ENCODE assay signal across 1 cellular context in genomic region chr16:87379312-87379752, GRCh38.
A peak's percentile ranks its signal among the peaks of the same experiment; 100 is the strongest.
TF ChIP-seq lines count a peak whose summit lies in the region.
"Not testable (repeated sequence)": the region's sequence is repeated elsewhere in the genome, so short reads cannot be mapped to it uniquely, and the experiment has no call there.

No MANE protein-coding gene starts in this region.

TF ChIP-seq in HepG2, 621 proteins besides CTCF, POLR2A, EP300 and RAD21 (continued from another document and continues in another):
- TF ChIP-seq ARID4A (CRISPR knock-in tag; IDR thresholded peaks at IDR 0.05; ENCODE audit: borderline replicate concordance): peak; percentile 72; the same call in 1 of the 2 replicates
- TF ChIP-seq BHLHE40 (IDR thresholded peaks at IDR 0.05; ENCODE audit: low read length): peak; percentile 76; the same call in 1 of the 2 replicates
- TF ChIP-seq, protein P1, sequence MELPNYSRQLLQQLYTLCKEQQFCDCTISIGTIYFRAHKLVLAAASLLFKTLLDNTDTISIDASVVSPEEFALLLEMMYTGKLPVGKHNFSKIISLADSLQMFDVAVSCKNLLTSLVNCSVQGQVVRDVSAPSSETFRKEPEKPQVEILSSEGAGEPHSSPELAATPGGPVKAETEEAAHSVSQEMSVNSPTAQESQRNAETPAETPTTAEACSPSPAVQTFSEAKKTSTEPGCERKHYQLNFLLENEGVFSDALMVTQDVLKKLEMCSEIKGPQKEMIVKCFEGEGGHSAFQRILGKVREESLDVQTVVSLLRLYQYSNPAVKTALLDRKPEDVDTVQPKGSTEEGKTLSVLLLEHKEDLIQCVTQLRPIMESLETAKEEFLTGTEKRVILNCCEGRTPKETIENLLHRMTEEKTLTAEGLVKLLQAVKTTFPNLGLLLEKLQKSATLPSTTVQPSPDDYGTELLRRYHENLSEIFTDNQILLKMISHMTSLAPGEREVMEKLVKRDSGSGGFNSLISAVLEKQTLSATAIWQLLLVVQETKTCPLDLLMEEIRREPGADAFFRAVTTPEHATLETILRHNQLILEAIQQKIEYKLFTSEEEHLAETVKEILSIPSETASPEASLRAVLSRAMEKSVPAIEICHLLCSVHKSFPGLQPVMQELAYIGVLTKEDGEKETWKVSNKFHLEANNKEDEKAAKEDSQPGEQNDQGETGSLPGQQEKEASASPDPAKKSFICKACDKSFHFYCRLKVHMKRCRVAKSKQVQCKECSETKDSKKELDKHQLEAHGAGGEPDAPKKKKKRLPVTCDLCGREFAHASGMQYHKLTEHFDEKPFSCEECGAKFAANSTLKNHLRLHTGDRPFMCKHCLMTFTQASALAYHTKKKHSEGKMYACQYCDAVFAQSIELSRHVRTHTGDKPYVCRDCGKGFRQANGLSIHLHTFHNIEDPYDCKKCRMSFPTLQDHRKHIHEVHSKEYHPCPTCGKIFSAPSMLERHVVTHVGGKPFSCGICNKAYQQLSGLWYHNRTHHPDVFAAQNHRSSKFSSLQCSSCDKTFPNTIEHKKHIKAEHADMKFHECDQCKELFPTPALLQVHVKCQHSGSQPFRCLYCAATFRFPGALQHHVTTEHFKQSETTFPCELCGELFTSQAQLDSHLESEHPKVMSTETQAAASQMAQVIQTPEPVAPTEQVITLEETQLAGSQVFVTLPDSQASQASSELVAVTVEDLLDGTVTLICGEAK (IDR thresholded peaks at IDR 0.05): not testable (repeated sequence)
- TF ChIP-seq, protein P1 (CRISPR knock-in tag; IDR thresholded peaks at IDR 0.05): peak; percentile 91
- peak; percentile 49; the same call in 1 of the 2 replicates for TF ChIP-seq FOXP1 (IDR thresholded peaks at IDR 0.05)
- peak; percentile 95 for TF ChIP-seq FOXP1 (CRISPR knock-in tag; IDR thresholded peaks at IDR 0.05)
- TF ChIP-seq ZC3H13 (CRISPR knock-in tag; IDR thresholded peaks at IDR 0.05): 0 out of 2 replicates have a peak, but pooled peaks have one; percentile 14
- peak; percentile 52; the same call in 1 of the 2 replicates for TF ChIP-seq ZBTB10 (CRISPR knock-in tag; IDR thresholded peaks at IDR 0.05; ENCODE audit: borderline replicate concordance)
- TF ChIP-seq NCOA2 (CRISPR knock-in tag; IDR thresholded peaks at IDR 0.05): peak; percentile 78
- TF ChIP-seq ZNF777 (CRISPR knock-in tag; IDR thresholded peaks at IDR 0.05): 0 out of 2 replicates have a peak, but pooled peaks have one; percentile 25
- TF ChIP-seq, protein P2, sequence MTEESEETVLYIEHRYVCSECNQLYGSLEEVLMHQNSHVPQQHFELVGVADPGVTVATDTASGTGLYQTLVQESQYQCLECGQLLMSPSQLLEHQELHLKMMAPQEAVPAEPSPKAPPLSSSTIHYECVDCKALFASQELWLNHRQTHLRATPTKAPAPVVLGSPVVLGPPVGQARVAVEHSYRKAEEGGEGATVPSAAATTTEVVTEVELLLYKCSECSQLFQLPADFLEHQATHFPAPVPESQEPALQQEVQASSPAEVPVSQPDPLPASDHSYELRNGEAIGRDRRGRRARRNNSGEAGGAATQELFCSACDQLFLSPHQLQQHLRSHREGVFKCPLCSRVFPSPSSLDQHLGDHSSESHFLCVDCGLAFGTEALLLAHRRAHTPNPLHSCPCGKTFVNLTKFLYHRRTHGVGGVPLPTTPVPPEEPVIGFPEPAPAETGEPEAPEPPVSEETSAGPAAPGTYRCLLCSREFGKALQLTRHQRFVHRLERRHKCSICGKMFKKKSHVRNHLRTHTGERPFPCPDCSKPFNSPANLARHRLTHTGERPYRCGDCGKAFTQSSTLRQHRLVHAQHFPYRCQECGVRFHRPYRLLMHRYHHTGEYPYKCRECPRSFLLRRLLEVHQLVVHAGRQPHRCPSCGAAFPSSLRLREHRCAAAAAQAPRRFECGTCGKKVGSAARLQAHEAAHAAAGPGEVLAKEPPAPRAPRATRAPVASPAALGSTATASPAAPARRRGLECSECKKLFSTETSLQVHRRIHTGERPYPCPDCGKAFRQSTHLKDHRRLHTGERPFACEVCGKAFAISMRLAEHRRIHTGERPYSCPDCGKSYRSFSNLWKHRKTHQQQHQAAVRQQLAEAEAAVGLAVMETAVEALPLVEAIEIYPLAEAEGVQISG (CRISPR knock-in tag; IDR thresholded peaks at IDR 0.05): 0 out of 2 replicates have a peak, but pooled peaks have one; percentile 20
- peak; percentile 90 for TF ChIP-seq NR2F6 (IDR thresholded peaks at IDR 0.05)
- TF ChIP-seq NR2F6 (CRISPR knock-in tag; IDR thresholded peaks at IDR 0.05): peak; percentile 94
- peak; percentile 42; the same call in 1 of the 2 replicates for TF ChIP-seq ZFP90 (CRISPR knock-in tag; IDR thresholded peaks at IDR 0.05; ENCODE audit: borderline replicate concordance)
- TF ChIP-seq POLR2AphosphoS5 (IDR thresholded peaks at IDR 0.05; ENCODE audit: low read depth, low read length): 0 out of 2 replicates have a peak, but pooled peaks have one; percentile 18
- 0 out of 4 replicates have a peak, but pooled peaks of 1 of the 2 experiments have one; percentile 18 for TF ChIP-seq KLF16 (CRISPR knock-in tag; IDR thresholded peaks at IDR 0.05)
- TF ChIP-seq POLR2G (IDR thresholded peaks at IDR 0.05; ENCODE audit: low read depth, low read length): peak; percentile 62
- TF ChIP-seq ZNF335 (CRISPR knock-in tag; IDR thresholded peaks at IDR 0.05): 0 out of 2 replicates have a peak, but pooled peaks have one; percentile 50
- TF ChIP-seq MED1 (CRISPR knock-in tag; IDR thresholded peaks at IDR 0.05): peak; percentile 75
- TF ChIP-seq PHF5A (CRISPR knock-in tag; IDR thresholded peaks at IDR 0.05; ENCODE audit: low read depth, unreplicated experiment): peak; percentile 14
- peak; percentile 69; the same call in 1 of the 2 replicates for TF ChIP-seq FOXO1 (CRISPR knock-in tag; IDR thresholded peaks at IDR 0.05)
- peak; percentile 70 for TF ChIP-seq NR2C2 (CRISPR knock-in tag; IDR thresholded peaks at IDR 0.05; ENCODE audit: borderline replicate concordance)
- peak; percentile 71 for TF ChIP-seq TBX2 (CRISPR knock-in tag; IDR thresholded peaks at IDR 0.05; ENCODE audit: borderline replicate concordance)
- peak; percentile 86; the same call in 1 of the 2 replicates for TF ChIP-seq FOXJ3 (CRISPR knock-in tag; IDR thresholded peaks at IDR 0.05; ENCODE audit: borderline replicate concordance)
- peak; percentile 57; the same call in 1 of the 2 replicates for TF ChIP-seq DMAP1 (CRISPR knock-in tag; IDR thresholded peaks at IDR 0.05)
- peak; percentile 46; the same call in 1 of the 2 replicates for TF ChIP-seq KAT8 (CRISPR knock-in tag; IDR thresholded peaks at IDR 0.05)
- 0 out of 2 replicates have a peak, but pooled peaks have one; percentile 19 for TF ChIP-seq KDM1A (CRISPR knock-in tag; IDR thresholded peaks at IDR 0.05)
- peak; percentile 50; the same call in 1 of the 2 replicates for TF ChIP-seq MEF2D (CRISPR knock-in tag; IDR thresholded peaks at IDR 0.05)
- peak; percentile 58; the same call in 1 of the 2 replicates for TF ChIP-seq MXD4 (CRISPR knock-in tag; IDR thresholded peaks at IDR 0.05)
- TF ChIP-seq, protein P3, sequence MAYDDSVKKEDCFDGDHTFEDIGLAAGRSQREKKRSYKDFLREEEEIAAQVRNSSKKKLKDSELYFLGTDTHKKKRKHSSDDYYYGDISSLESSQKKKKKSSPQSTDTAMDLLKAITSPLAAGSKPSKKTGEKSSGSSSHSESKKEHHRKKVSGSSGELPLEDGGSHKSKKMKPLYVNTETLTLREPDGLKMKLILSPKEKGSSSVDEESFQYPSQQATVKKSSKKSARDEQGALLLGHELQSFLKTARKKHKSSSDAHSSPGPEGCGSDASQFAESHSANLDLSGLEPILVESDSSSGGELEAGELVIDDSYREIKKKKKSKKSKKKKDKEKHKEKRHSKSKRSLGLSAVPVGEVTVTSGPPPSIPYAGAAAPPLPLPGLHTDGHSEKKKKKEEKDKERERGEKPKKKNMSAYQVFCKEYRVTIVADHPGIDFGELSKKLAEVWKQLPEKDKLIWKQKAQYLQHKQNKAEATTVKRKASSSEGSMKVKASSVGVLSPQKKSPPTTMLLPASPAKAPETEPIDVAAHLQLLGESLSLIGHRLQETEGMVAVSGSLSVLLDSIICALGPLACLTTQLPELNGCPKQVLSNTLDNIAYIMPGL (CRISPR knock-in tag; IDR thresholded peaks at IDR 0.05; ENCODE audit: borderline replicate concordance in 1 of 2, low read depth in 1 of 2): peak in 1 of 2 experiments; percentile 30; a peak in 1 of 4 replicates
- peak; percentile 39 for TF ChIP-seq ZNF883 (CRISPR knock-in tag; IDR thresholded peaks at IDR 0.05; ENCODE audit: not compliant biosample characterization)
- TF ChIP-seq ZNF329 (CRISPR knock-in tag; IDR thresholded peaks at IDR 0.05; ENCODE audit: low read depth): 0 out of 2 replicates have a peak, but pooled peaks have one; percentile 32
- TF ChIP-seq NCOR1 (IDR thresholded peaks at IDR 0.05; ENCODE audit: borderline replicate concordance, low read length): peak; percentile 44; the same call in 1 of the 2 replicates
- peak; percentile 64 for TF ChIP-seq SALL1 (CRISPR knock-in tag; IDR thresholded peaks at IDR 0.05)
- TF ChIP-seq HOXA5 (CRISPR knock-in tag; IDR thresholded peaks at IDR 0.05): peak; percentile 78; the same call in 1 of the 2 replicates
- TF ChIP-seq SSRP1 (CRISPR knock-in tag; IDR thresholded peaks at IDR 0.05): peak; percentile 24; the same call in 1 of the 2 replicates
- peak; percentile 56 for TF ChIP-seq ZEB1 (IDR thresholded peaks at IDR 0.05; ENCODE audit: insufficient replicate concordance, low read depth)
- peak; percentile 60; the same call in 1 of the 2 replicates for TF ChIP-seq CBFB (CRISPR knock-in tag; IDR thresholded peaks at IDR 0.05)
- TF ChIP-seq ZBTB38 (CRISPR knock-in tag; IDR thresholded peaks at IDR 0.05): peak; percentile 74
